ENCODE assay signal across 1 cellular context in genomic region chr7:1536105-1536767, GRCh38.
TF ChIP-seq lines count a peak whose summit lies in the region.

No MANE protein-coding gene starts in this region.

TF ChIP-seq in HCT116, 20 proteins besides CTCF, POLR2A, EP300 and RAD21 (continued from another document):
- no peak for TF ChIP-seq REST (IDR thresholded peaks at IDR 0.05; ENCODE audit: low read depth)
- TF ChIP-seq SP1 (IDR thresholded peaks at IDR 0.05; ENCODE audit: low read depth): no peak
- TF ChIP-seq TCF7L2 (IDR thresholded peaks at IDR 0.05; ENCODE audit: borderline replicate concordance, extremely low read depth, insufficient read depth, insufficient read length): no peak
- TF ChIP-seq EGR1 (IDR thresholded peaks at IDR 0.05; ENCODE audit: low read depth): no peak
- no peak for TF ChIP-seq ZBTB33 (IDR thresholded peaks at IDR 0.05; ENCODE audit: extremely low read depth, insufficient replicate concordance, low read length)
- no peak for TF ChIP-seq EZH2phosphoT487 (IDR thresholded peaks at IDR 0.05; ENCODE audit: borderline replicate concordance)
